In genomic region chr17:19533718-19534561, GRCh38 we compare ENCODE assay signal across 8 cellular contexts. TPM values are rescaled to one million over a fixed set of nuclear protein-coding genes. Genes with fewer than 3 reads are reported as not detected.
DNase-seq lines count a peak whose midpoint lies in the region; ATAC-seq and TF ChIP-seq lines count a peak whose summit lies in the region.

Gene SLC47A1 (plus strand): TSS chr17:19533854. CDS start chr17:19533940, 86 bp downstream.

- H3K36me3 Mint-ChIP-seq in glutamatergic neuron (ENCODE audit: unreplicated experiment), result peaks cover 6% of the 10 kb centered on the region

- no peak for ATAC-seq in HG02852 (IDR thresholded peaks at IDR 0.05; ENCODE audit: unreplicated experiment)
- ATAC-seq in HG02981 (IDR thresholded peaks at IDR 0.05; ENCODE audit: unreplicated experiment), result no peak

- DNase-seq in GM13977 (ENCODE audit: low spot score), result peak; percentile 55
- peak; percentile 61 for DNase-seq in activated CD8-positive, alpha-beta memory T cell treated with anti-CD3 and anti-CD28 coated beads, Interleukin-2, amount 50 U/mL, for 48 hours
- DNase-seq in glutamatergic neuron, result peak; percentile 43
- peak in 1 of 5 donors; percentile 72 for DNase-seq in ovary
- no peak for DNase-seq in superior temporal gyrus (ENCODE audit: extremely low spot score)

- intact Hi-C loops in ovary (cut with DNase I), result loop anchor here in 2 of 4 donors (5.0 to 10.0 kb wide), 2 partner anchors 48 to 121 kb away; no protein-coding TSS in a partner anchor

- in situ Hi-C loops in GM13977 (cut with MboI; ENCODE audit: low pct_unique_long_range_greater_than_20kb, low sequenced_read_pairs, unreplicated experiment), result no loop called here

- H3K36me3 ChIP-seq in ovary, result no peaks in the 10 kb centered on the region

- no peaks in the 10 kb centered on the region for H3K9me3 ChIP-seq in ovary

- H3K4me1 Mint-ChIP-seq in glutamatergic neuron (ENCODE audit: low read depth, unreplicated experiment), result peaks cover 11% of the 10 kb centered on the region

- no peaks in the 10 kb centered on the region for H3K4me1 ChIP-seq in ovary (ENCODE audit: insufficient read depth)

- peak within 1 kb of the TSS; percentile 50 for H3K4me3 ChIP-seq in ovary

- peaks cover 18% of the 10 kb centered on the region for H3K27me3 Mint-ChIP-seq in glutamatergic neuron (ENCODE audit: unreplicated experiment)

- TF ChIP-seq CTCF in 22Rv1 (IDR thresholded peaks at IDR 0.05), result no peak
- TF ChIP-seq CTCF in GM13977 (IDR thresholded peaks at IDR 0.05; ENCODE audit: extremely low read depth, insufficient read depth, missing control alignments), result no peak
- no peak for TF ChIP-seq CTCF in glutamatergic neuron (IDR thresholded peaks at IDR 0.05; ENCODE audit: partially characterized antibody, unreplicated experiment)
- TF ChIP-seq CTCF in ovary (IDR thresholded peaks at IDR 0.05), result no peak

- no peak within 1 kb of the TSS for H3K27ac Mint-ChIP-seq in glutamatergic neuron (ENCODE audit: unreplicated experiment)

- TF ChIP-seq POLR2A in ovary (IDR thresholded peaks at IDR 0.05), result no peak

- H3K27me3 ChIP-seq in ovary, result no peaks in the 10 kb centered on the region

- H3K27ac ChIP-seq in 22Rv1, result peak within 1 kb of the TSS; percentile 15; the same call in 1 of the 2 replicates
- no peak within 1 kb of the TSS for H3K27ac ChIP-seq in ovary

- WGBS in ovary, 3 donors, result 0 to 1% (median 0%) methylated on average over 51 to 87 of the region's 87 CpGs

- peak within 1 kb of the TSS; percentile 74 for H3K4me3 Mint-ChIP-seq in glutamatergic neuron (ENCODE audit: unreplicated experiment)

- H3K9me3 Mint-ChIP-seq in glutamatergic neuron (ENCODE audit: unreplicated experiment), result peaks cover 11% of the 10 kb centered on the region

- no peak for TF ChIP-seq EP300 in ovary (IDR thresholded peaks at IDR 0.05)

RNA-seq across cellular contexts. Expression of gene SLC47A1, which starts in this region (rescaled TPM):
- total RNA-seq in glutamatergic neuron (ENCODE audit: unreplicated experiment) (not detected), ovary (10 to 100 TPM in 4 of 7 donors, 1 to 10 TPM in 3; 5.0 to 25.8 (median 10.6) TPM)
- 10 to 100 TPM in 1 of 2 donors, 1 to 10 TPM in 1; 2.1 to 89.9 TPM for polyA plus RNA-seq in ovary

Comparison
In these comparisons a context has a peak if more than half of its experiments do, and no peak if none do; other contexts are left out.
1. Peak in DNase-seq in glutamatergic neuron; RNA of the gene not detected or under 1 TPM.